ENCODE assay signal across 12 cellular contexts in the genomic region with DNA sequence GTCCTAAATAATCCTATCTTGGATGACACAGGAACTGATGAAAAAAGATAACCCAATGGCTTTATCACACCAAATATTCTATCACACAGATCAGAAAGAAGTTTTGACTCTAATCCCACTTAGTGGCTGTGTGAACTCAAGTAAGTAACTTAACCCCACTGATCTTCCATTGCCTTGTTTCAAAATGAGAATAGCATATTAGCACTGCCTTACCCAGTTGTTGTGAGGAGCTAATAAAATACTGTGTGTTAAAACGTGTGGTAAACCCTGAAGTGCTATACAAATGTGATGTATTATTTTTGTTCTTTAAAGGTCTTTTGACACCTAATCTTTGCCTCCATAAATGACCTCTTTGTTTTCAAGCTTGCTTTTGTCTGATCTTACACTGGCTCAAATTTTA.
DNase-seq lines count a peak whose midpoint lies in the region; ATAC-seq, FAIRE-seq and TF ChIP-seq lines count a peak whose summit lies in the region.
"Had no signal": no experiment of that assay in that cellular context is flagged by ENCODE, and none has a peak within 500 bp of the region (broad histone marks: within the 10 kb centered on the region; RNA-seq: fewer than 3 reads in every experiment).

No MANE protein-coding gene starts in this region.

- DNase-seq in CD14-positive monocyte (ENCODE audit: low spot score) (no peak), GM12878 (ENCODE audit: low read depth, low spot score) (no peak), heart left ventricle (no peak), GM19240 (ENCODE audit: insufficient read length, low spot score) (no peak), HepG2 (ENCODE audit: low spot score) (no peak)
- no peak for DNase-seq in stimulated activated CD4-positive, alpha-beta T cell treated with anti-CD3 and anti-CD28 coated beads, Interleukin-2, amount 100 ng/mL, for 48 hours
- DNase-seq: activated gamma-delta T cell treated with Interleukin-2 at 50 U/mL for 16 hours, thyroid gland had no signal

- no peaks in the 10 kb centered on the region for H3K9me3 ChIP-seq in GM12878 (replicated peaks; ENCODE audit: control insufficient read depth, insufficient read depth, low read length)
- H3K9me3 ChIP-seq in heart left ventricle = no peaks in the 10 kb centered on the region
- no peaks in the 10 kb centered on the region for H3K9me3 ChIP-seq in HepG2 (ENCODE audit: low read length)
- H3K9me3 ChIP-seq: thyroid gland had no signal

- SMC1A ChIA-PET in GM12878 (lab: Charles Lee; ENCODE audit: uncharacterized antibody, unreplicated experiment) = interaction anchor here (1.0 to 2.9 kb wide), 6 partner anchors 13 to 125 kb away, joined by 3 to 20 read pairs (median 4); no protein-coding TSS in a partner anchor

- POLR2A ChIA-PET in GM12878 (lab: Charles Lee) = interaction anchor here (0.6 kb wide), 1 partner anchor 124 kb away, joined by 3 read pairs; no protein-coding TSS in a partner anchor
- POLR2A ChIA-PET in HepG2 (lab: Yijun Ruan, JAX) = no interaction called here

- no peaks in the 10 kb centered on the region for H3K36me3 Mint-ChIP-seq in CD14-positive monocyte

- H3K4me1 ChIP-seq in GM12878 (ENCODE audit: control insufficient read depth, insufficient read depth, low read length) (peaks cover 19% of the 10 kb centered on the region), heart left ventricle (peaks cover 0 to 35% (median 5%) of the 10 kb centered on the region in 12 donors), HepG2 (ENCODE audit: insufficient read depth, low read length) (no peaks in the 10 kb centered on the region)
- H3K4me1 ChIP-seq: thyroid gland had no signal

- no peak overlapping the region; the same call in 1 of the 2 replicates for H3K27ac ChIP-seq in GM12878 (ENCODE audit: control insufficient read depth, insufficient read depth)
- peak overlapping the region in 3 of 12 donors; percentile 15 to 83 (median 74) for H3K27ac ChIP-seq in heart left ventricle
- H3K27ac ChIP-seq in HepG2 (ENCODE audit: extremely low read length, insufficient read depth, low read length) = no peak overlapping the region
- H3K27ac ChIP-seq: thyroid gland had no signal

- peak overlapping the region; percentile 85 for H3K4me2 ChIP-seq in GM12878 (ENCODE audit: control insufficient read depth, insufficient read depth)
- H3K4me2 ChIP-seq in HepG2 (ENCODE audit: low read depth, low read length) = no peak overlapping the region

- no peak overlapping the region for H3K4me3 ChIP-seq in GM12878
- H3K4me3 ChIP-seq in heart left ventricle = peak overlapping the region in 1 of 12 donors; percentile 28
- no peak overlapping the region for H3K4me3 ChIP-seq in HepG2 (replicated peaks in 1 of 3; ENCODE audit: insufficient read depth in 1 of 3, low read depth in 2 of 3, low read length in 3 of 3)
- H3K4me3 ChIP-seq: skin epidermis, thyroid gland had no signal

- H3K79me2 ChIP-seq in GM12878 (ENCODE audit: control insufficient read depth, insufficient read depth, low read length) (no peaks in the 10 kb centered on the region), HepG2 (ENCODE audit: insufficient read depth, low read length) (no peaks in the 10 kb centered on the region)

- no peaks in the 10 kb centered on the region for H3K36me3 ChIP-seq in GM12878 (ENCODE audit: control insufficient read depth in 2 of 2, insufficient read depth in 2 of 2, low read length in 1 of 2)
- no peaks in the 10 kb centered on the region for H3K36me3 ChIP-seq in heart left ventricle
- H3K36me3 ChIP-seq in HepG2 (replicated peaks in 1 of 2; ENCODE audit: control insufficient read depth in 1 of 2, insufficient read depth in 2 of 2, low read length in 2 of 2) = no peaks in the 10 kb centered on the region
- H3K36me3 ChIP-seq: thyroid gland had no signal

- CTCF ChIA-PET in GM12878 (lab: Yijun Ruan, JAX) = interaction anchor here (0.7 to 2.4 kb wide), 6 partner anchors 9 to 125 kb away, joined by 3 to 13 read pairs (median 3); no protein-coding TSS in a partner anchor
- CTCF ChIA-PET in HepG2 (lab: Yijun Ruan, JAX; ENCODE audit: low intra/inter-chr PET ratio, low total read pairs) = no interaction called here

- peak; percentile 87 for FAIRE-seq in GM12878 (lab: Jason Lieb, UNC)
- no peak for FAIRE-seq in HepG2 (lab: Jason Lieb, UNC)

- RAD21 ChIA-PET in GM12878 (lab: Charles Lee; ENCODE audit: unreplicated experiment) = interaction anchor here (0.8 to 2.9 kb wide), 2 partner anchors 54 to 124 kb away, joined by 3 to 15 read pairs; no protein-coding TSS in a partner anchor

- intact Hi-C loops in CD14-positive monocyte (cut with micrococcal nuclease) = no loop called here
- intact Hi-C loops in GM12878 (cut with micrococcal nuclease; ENCODE audit: unreplicated experiment) = loop anchor here (2.0 to 5.0 kb wide), 3 partner anchors 58 to 126 kb away; no protein-coding TSS in a partner anchor
- intact Hi-C loops in heart left ventricle (cut with DNase I) = no loop called here
- intact Hi-C loops in HepG2 (cut with micrococcal nuclease; ENCODE audit: unreplicated experiment) = no loop called here

- no peaks in the 10 kb centered on the region for H3K9me3 Mint-ChIP-seq in CD14-positive monocyte

- peak overlapping the region in 1 of 2 donors; percentile 32 for H3K4me3 Mint-ChIP-seq in CD14-positive monocyte

- ATAC-seq in GM19397 (IDR thresholded peaks at IDR 0.05; ENCODE audit: unreplicated experiment) (peak; percentile 34), HG03159 (IDR thresholded peaks at IDR 0.05; ENCODE audit: unreplicated experiment) (peak; percentile 7), GM12878 (peak; percentile 48), heart left ventricle (no peak), HepG2 (no peak)
- ATAC-seq: left lobe of liver had no signal

- H3K27ac Mint-ChIP-seq in CD14-positive monocyte = peak overlapping the region in 4 of 7 donors; percentile 13 to 42 (median 25)

- no peaks in the 10 kb centered on the region for H3K27me3 ChIP-seq in GM12878 (replicated peaks in 1 of 2; ENCODE audit: control insufficient read depth in 2 of 2, insufficient read depth in 2 of 2, low read length in 1 of 2)
- H3K27me3 ChIP-seq in heart left ventricle = no peaks in the 10 kb centered on the region
- H3K27me3 ChIP-seq in HepG2 (ENCODE audit: control insufficient read depth in 1 of 2, insufficient read depth in 2 of 2, low read length in 2 of 2) = no peaks in the 10 kb centered on the region
- H3K27me3 ChIP-seq: thyroid gland had no signal

- no peak for TF ChIP-seq EP300 in GM12878 (IDR thresholded peaks at IDR 0.05; ENCODE audit: borderline replicate concordance in 1 of 2, control insufficient read depth in 1 of 2, low read depth in 2 of 2, low read length in 2 of 2)
- no peak for TF ChIP-seq EP300 in HepG2 (IDR thresholded peaks at IDR 0.05; ENCODE audit: low read depth in 2 of 2, low read length in 2 of 2)
- no peak for TF ChIP-seq EP300 in HepG2 (CRISPR knock-in tag; IDR thresholded peaks at IDR 0.05; ENCODE audit: borderline replicate concordance)

- H4K20me1 ChIP-seq in GM12878 (ENCODE audit: control insufficient read depth, insufficient read depth) (no peaks in the 10 kb centered on the region), HepG2 (ENCODE audit: insufficient read depth, low read length) (no peaks in the 10 kb centered on the region)

- H2AFZ ChIP-seq in GM12878 (ENCODE audit: control insufficient read depth, low read depth, low read length) (no peak overlapping the region), HepG2 (ENCODE audit: low read length) (no peak overlapping the region)

- TF ChIP-seq CTCF in CD14-positive monocyte (IDR thresholded peaks at IDR 0.05) (no peak), GM12878 (IDR thresholded peaks at IDR 0.05 in 2 of 3, conservative IDR thresholded peaks at IDR 0.05 in 1 of 3; ENCODE audit: control insufficient read depth in 2 of 3, extremely low read depth in 1 of 3, insufficient read depth in 1 of 3, low read depth in 3 of 3, low read length in 3 of 3) (no peak), heart left ventricle (IDR thresholded peaks at IDR 0.05) (no peak), HepG2 (CRISPR knock-in tag; IDR thresholded peaks at IDR 0.05) (no peak)

- BruUV-seq in GM12878 (replicated peaks; lab: Mats Ljungman, UMichigan) (no TSS peak), HepG2 (replicated peaks; lab: Mats Ljungman, UMichigan) (no TSS peak)

- WGBS in GM12878 (ENCODE audit: insufficient coverage, insufficient replicate concordance, low lambda C conversion rate, missing lambda C conversion rate) = 0% methylated on average over 1 of the region's 1 CpG
- WGBS in heart left ventricle, 4 donors = 48 to 60% (median 59%) methylated on average over 1 of the region's 1 CpG
- 6% methylated on average over 1 of the region's 1 CpG for WGBS in HepG2 (ENCODE audit: low lambda C conversion rate)

- no peak for TF ChIP-seq POLR2A in GM12878 (IDR thresholded peaks at IDR 0.05; ENCODE audit: low read depth, low read length)
- TF ChIP-seq POLR2A in heart left ventricle (IDR thresholded peaks at IDR 0.05) = no peak
- TF ChIP-seq POLR2A in HepG2 (IDR thresholded peaks at IDR 0.05; ENCODE audit: insufficient read depth in 1 of 2, low read depth in 2 of 2, low read length in 2 of 2) = no peak

- H3K27me3 Mint-ChIP-seq in CD14-positive monocyte (ENCODE audit: low read depth in 3 of 3) = peaks cover 0 to 3% (median 0%) of the 10 kb centered on the region in 3 donors

- in situ Hi-C loops in GM12878 (cut with MboI) = no loop called here
- in situ Hi-C loops in HepG2 (cut with HindIII; ENCODE audit: extremely low pct_ligation_motif_present, low pct_unique_long_range_greater_than_20kb) = no loop called here

- H3K4me1 Mint-ChIP-seq in CD14-positive monocyte = peaks cover 26% of the 10 kb centered on the region

- H3K9ac ChIP-seq in GM12878 (ENCODE audit: control insufficient read depth, insufficient read depth, low read length) (no peak overlapping the region), HepG2 (ENCODE audit: insufficient read depth, low read depth, low read length) (no peak overlapping the region)

- TF ChIP-seq RAD21 in GM12878 (IDR thresholded peaks at IDR 0.05; ENCODE audit: insufficient read depth, low read depth, low read length) (no peak), HepG2 (CRISPR knock-in tag; IDR thresholded peaks at IDR 0.05) (no peak)

TF ChIP-seq in GM12878, 131 proteins besides CTCF, POLR2A, EP300 and RAD21 (continues in another document):
- TF ChIP-seq TCF7 (IDR thresholded peaks at IDR 0.05; ENCODE audit: borderline replicate concordance) (no peak), RFX5 (IDR thresholded peaks at IDR 0.05; ENCODE audit: low read depth, low read length) (no peak), RUNX3 (IDR thresholded peaks at IDR 0.05; ENCODE audit: low read length) (no peak), BACH1 (IDR thresholded peaks at IDR 0.05; ENCODE audit: borderline replicate concordance) (no peak), PML (IDR thresholded peaks at IDR 0.05; ENCODE audit: low read length) (0 out of 2 replicates have a peak, but pooled peaks have one; percentile 22)

TF ChIP-seq in HepG2, 621 proteins besides CTCF, POLR2A, EP300 and RAD21:
- TF ChIP-seq ATF7-NPFF (CRISPR knock-in tag; IDR thresholded peaks at IDR 0.05; ENCODE audit: low read depth) (no peak), KLF16 (CRISPR knock-in tag; IDR thresholded peaks at IDR 0.05) (no peak)
TF ChIP-seq in HepG2: peak in this region for 0.

Comparison
In these comparisons a context has a peak if more than half of its experiments do, and no peak if none do; other contexts are left out.
1. ATAC-seq: peak in GM19397 (single experiment), HG03159 (single experiment) and GM12878 (single experiment); none in heart left ventricle (0 of 4) and HepG2 (single experiment).